In the genomic region with DNA sequence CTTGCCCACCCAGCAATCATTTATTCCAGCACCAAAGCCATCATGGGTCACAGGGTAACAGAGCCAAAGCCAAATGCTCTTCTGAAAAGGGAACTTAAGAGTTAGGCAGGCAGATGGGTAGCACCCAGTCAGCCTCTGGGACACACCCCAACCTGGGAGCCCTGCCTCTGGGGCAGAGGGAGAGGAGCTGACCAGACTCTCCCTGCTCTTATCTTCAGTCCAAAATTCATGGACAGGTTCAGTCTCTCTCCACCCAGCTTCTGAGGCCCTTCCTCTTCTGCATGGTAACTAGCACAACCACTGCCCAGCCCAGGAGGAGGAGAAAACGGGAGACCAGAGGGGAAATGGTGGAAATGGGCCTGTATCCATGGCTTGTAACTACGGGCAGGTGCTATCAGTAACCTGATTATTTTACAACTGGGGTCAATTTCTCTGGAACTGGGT, we compare ENCODE assay signal across 10 cellular contexts.
DNase-seq lines count a peak whose midpoint lies in the region; ATAC-seq and TF ChIP-seq lines count a peak whose summit lies in the region.
"Had no signal": no experiment of that assay in that cellular context is flagged by ENCODE, and none has a peak within 500 bp of the region (broad histone marks: within the 10 kb centered on the region; RNA-seq: fewer than 3 reads in every experiment).

No MANE protein-coding gene starts in this region.

- no peaks in the 10 kb centered on the region for H3K9me2 ChIP-seq in PC-3 (replicated peaks; ENCODE audit: low read length)

- POLR2A ChIA-PET in PC-3 (lab: Charles Lee; ENCODE audit: unreplicated experiment): no interaction called here

- no peak overlapping the region for H2BK12ac ChIP-seq in mesenchymal stem cell (ENCODE audit: low read length in 2 of 2)

- H3K4ac ChIP-seq in mesenchymal stem cell (ENCODE audit: low read depth in 1 of 2, low read length in 2 of 2): no peak overlapping the region

- no peak overlapping the region for H2BK120ac ChIP-seq in mesenchymal stem cell (ENCODE audit: low read depth, low read length)

- H3K36me3 Mint-ChIP-seq in activated T-helper 17 cell treated with anti-CD3 and anti-CD28 coated beads, Interleukin-2, amount 50 U/mL, for 72 hours (ENCODE audit: low read depth): no peaks in the 10 kb centered on the region
- H3K36me3 Mint-ChIP-seq: activated CD8-positive, alpha-beta memory T cell treated with anti-CD3 and anti-CD28 coated beads, Interleukin-2, amount 10 ng/mL, durations not matched to agents 7 days and 5 days; activated naive CD4-positive, alpha-beta T cell treated with anti-CD3 and anti-CD28 coated beads, Interleukin-2, amount 50 U/mL, for 72 hours had no signal

- peaks cover 78% of the 10 kb centered on the region for H3K79me2 ChIP-seq in smooth muscle cell (ENCODE audit: low read depth)
- H3K79me2 ChIP-seq in PC-3 (ENCODE audit: low read length): peaks cover 37% of the 10 kb centered on the region

- H3K9me3 ChIP-seq in mesenchymal stem cell (ENCODE audit: control insufficient read depth, low read length) (no peaks in the 10 kb centered on the region), smooth muscle cell (replicated peaks; ENCODE audit: low read depth) (no peaks in the 10 kb centered on the region), PC-3 (ENCODE audit: low read length) (no peaks in the 10 kb centered on the region)

- WGBS in mesenchymal stem cell: 56% methylated on average over 2 of the region's 2 CpGs
- 78% methylated on average over 2 of the region's 2 CpGs for WGBS in smooth muscle cell (ENCODE audit: low lambda C conversion rate)

- no peak for ATAC-seq in activated T-helper 17 cell treated with anti-CD3 and anti-CD28 coated beads, Interleukin-2, amount 50 U/mL, for 72 hours (replicated peaks)
- no peak for ATAC-seq in PC-3
- ATAC-seq: activated CD8-positive, alpha-beta memory T cell treated with anti-CD3 and anti-CD28 coated beads, Interleukin-2, amount 10 ng/mL, durations not matched to agents 7 days and 5 days; activated naive CD4-positive, alpha-beta T cell treated with anti-CD3 and anti-CD28 coated beads, Interleukin-2, amount 50 U/mL, for 72 hours had no signal

- H3K4me3 Mint-ChIP-seq in activated T-helper 17 cell treated with anti-CD3 and anti-CD28 coated beads, Interleukin-2, amount 50 U/mL, for 72 hours: no peak overlapping the region
- H3K4me3 Mint-ChIP-seq: activated CD8-positive, alpha-beta memory T cell treated with anti-CD3 and anti-CD28 coated beads, Interleukin-2, amount 10 ng/mL, durations not matched to agents 7 days and 5 days had no signal

- H3K4me2 ChIP-seq in mesenchymal stem cell (ENCODE audit: low read length, poor library complexity, severe bottlenecking) (no peak overlapping the region), smooth muscle cell (no peak overlapping the region), PC-3 (ENCODE audit: low read length) (no peak overlapping the region)

- H3K4me1 ChIP-seq in mesenchymal stem cell (ENCODE audit: control insufficient read depth, insufficient read depth, low read depth, low read length): peaks cover 56% of the 10 kb centered on the region
- H3K4me1 ChIP-seq in smooth muscle cell (ENCODE audit: low read depth): peaks cover 41% of the 10 kb centered on the region
- peaks cover 21% of the 10 kb centered on the region for H3K4me1 ChIP-seq in PC-3 (ENCODE audit: insufficient read depth, low read length)

- H3K4me3 ChIP-seq in mesenchymal stem cell (ENCODE audit: insufficient read depth in 1 of 2, low read depth in 1 of 2, low read length in 2 of 2): no peak overlapping the region
- no peak overlapping the region for H3K4me3 ChIP-seq in smooth muscle cell
- no peak overlapping the region for H3K4me3 ChIP-seq in PC-3 (ENCODE audit: low read length)

- in situ Hi-C loops in KBM-7 (cut with MboI; ENCODE audit: low pct_unique_long_range_greater_than_20kb, low sequenced_read_pairs): no loop called here

- no peaks in the 10 kb centered on the region for H3K9me3 Mint-ChIP-seq in activated T-helper 17 cell treated with anti-CD3 and anti-CD28 coated beads, Interleukin-2, amount 50 U/mL, for 72 hours
- H3K9me3 Mint-ChIP-seq: activated naive CD4-positive, alpha-beta T cell treated with anti-CD3 and anti-CD28 coated beads, Interleukin-2, amount 50 U/mL, for 72 hours had no signal

- H4K8ac ChIP-seq in mesenchymal stem cell (ENCODE audit: low read length): no peak overlapping the region

- TF ChIP-seq CTCF in smooth muscle cell (IDR thresholded peaks at IDR 0.05; ENCODE audit: borderline replicate concordance, insufficient read depth, poor library complexity, severe bottlenecking) (no peak), PC-3 (conservative IDR thresholded peaks at IDR 0.05; ENCODE audit: low read depth, low read length) (no peak)

- peak overlapping the region in 1 of 2 experiments; percentile 78 for H3K23ac ChIP-seq in mesenchymal stem cell (ENCODE audit: low read length in 2 of 2)

- peaks cover 25% of the 10 kb centered on the region for H3K4me1 Mint-ChIP-seq in activated T-helper 17 cell treated with anti-CD3 and anti-CD28 coated beads, Interleukin-2, amount 50 U/mL, for 72 hours

- H3K9ac ChIP-seq in mesenchymal stem cell (ENCODE audit: low read length): no peak overlapping the region
- H3K9ac ChIP-seq in smooth muscle cell (ENCODE audit: low read depth): no peak overlapping the region
- H3K9ac ChIP-seq in PC-3 (ENCODE audit: low read length): no peak overlapping the region

- H3F3A ChIP-seq in smooth muscle cell (ENCODE audit: low read depth) (peaks cover 28% of the 10 kb centered on the region), PC-3 (ENCODE audit: low read length, unreplicated experiment) (no peaks in the 10 kb centered on the region)

- H3K27me3 Mint-ChIP-seq in activated T-helper 17 cell treated with anti-CD3 and anti-CD28 coated beads, Interleukin-2, amount 50 U/mL, for 72 hours: no peaks in the 10 kb centered on the region
- H3K27me3 Mint-ChIP-seq: activated CD8-positive, alpha-beta memory T cell treated with anti-CD3 and anti-CD28 coated beads, Interleukin-2, amount 10 ng/mL, durations not matched to agents 7 days and 5 days had no signal

- H4K20me1 ChIP-seq in smooth muscle cell (ENCODE audit: low read depth): peaks cover 79% of the 10 kb centered on the region
- H4K20me1 ChIP-seq in PC-3 (ENCODE audit: low read length): no peaks in the 10 kb centered on the region

- intact Hi-C loops in PC-3 (cut with micrococcal nuclease): no loop called here

- H3K36me3 ChIP-seq in mesenchymal stem cell (ENCODE audit: control insufficient read depth in 1 of 2, insufficient read depth in 2 of 2, low read depth in 1 of 2, low read length in 2 of 2) (peaks cover 0 to 6% of the 10 kb centered on the region in 2 experiments), smooth muscle cell (ENCODE audit: low read depth) (no peaks in the 10 kb centered on the region), PC-3 (ENCODE audit: low read depth, low read length) (no peaks in the 10 kb centered on the region)

- peak overlapping the region; percentile 44 for H3K27ac Mint-ChIP-seq in activated T-helper 17 cell treated with anti-CD3 and anti-CD28 coated beads, Interleukin-2, amount 50 U/mL, for 72 hours
- H3K27ac Mint-ChIP-seq: activated CD8-positive, alpha-beta memory T cell treated with anti-CD3 and anti-CD28 coated beads, Interleukin-2, amount 10 ng/mL, durations not matched to agents 7 days and 5 days; activated naive CD4-positive, alpha-beta T cell treated with anti-CD3 and anti-CD28 coated beads, Interleukin-2, amount 50 U/mL, for 72 hours had no signal

- BruUV-seq in PC-3 (replicated peaks; lab: Mats Ljungman, UMichigan): no TSS peak

- no peak overlapping the region for H3K14ac ChIP-seq in mesenchymal stem cell (ENCODE audit: low read length in 2 of 2)

- H2BK5ac ChIP-seq in mesenchymal stem cell (ENCODE audit: low read depth, low read length, poor library complexity, severe bottlenecking): no peak overlapping the region

- H3K27ac ChIP-seq in mesenchymal stem cell (ENCODE audit: low read length, poor library complexity, severe bottlenecking) (no peak overlapping the region), smooth muscle cell (ENCODE audit: low read depth) (peak overlapping the region; percentile 73), PC-3 (ENCODE audit: low read length) (no peak overlapping the region)

- H3K27me3 ChIP-seq in mesenchymal stem cell (ENCODE audit: control insufficient read depth in 1 of 2, insufficient read depth in 1 of 2, low read length in 2 of 2) (no peaks in the 10 kb centered on the region), smooth muscle cell (ENCODE audit: low read depth) (no peaks in the 10 kb centered on the region), PC-3 (ENCODE audit: low read length) (no peaks in the 10 kb centered on the region)

- peak overlapping the region; percentile 56 for H2AK5ac ChIP-seq in mesenchymal stem cell (ENCODE audit: low read length, severe bottlenecking)

- peaks cover 2% of the 10 kb centered on the region for H3K79me1 ChIP-seq in mesenchymal stem cell (replicated peaks; ENCODE audit: low read length, poor library complexity, severe bottlenecking)

- no peak overlapping the region for H2AFZ ChIP-seq in mesenchymal stem cell (ENCODE audit: low read depth, low read length)
- H2AFZ ChIP-seq in smooth muscle cell (ENCODE audit: low read depth): no peak overlapping the region
- H2AFZ ChIP-seq in PC-3 (ENCODE audit: low read length): no peak overlapping the region

- H2BK15ac ChIP-seq in mesenchymal stem cell (ENCODE audit: low read depth, poor library complexity, severe bottlenecking): no peak overlapping the region

- peak overlapping the region; percentile 8 to 56 for H3K18ac ChIP-seq in mesenchymal stem cell (ENCODE audit: low read depth in 1 of 2, low read length in 2 of 2)

- H4K91ac ChIP-seq in mesenchymal stem cell (ENCODE audit: low read length): no peak overlapping the region

- CTCF ChIA-PET in PC-3 (lab: Charles Lee): no interaction called here

- peak; percentile 16 for DNase-seq in KBM-7
- no peak for DNase-seq in mesenchymal stem cell
- DNase-seq in smooth muscle cell (lab: John Stamatoyannopoulos, UW; ENCODE audit: unreplicated experiment): no peak
- no peak for DNase-seq in activated naive CD4-positive, alpha-beta T cell treated with anti-CD3 and anti-CD28 coated beads, Interleukin-2, amount 50 U/mL, for 16 hours
- DNase-seq in PC-3: no peak
- DNase-seq in NCI-H146 treated with DMSO at 0.1 percent for 48 hours (lab: John Stamatoyannopoulos, UW; ENCODE audit: unreplicated experiment): no peak
- DNase-seq: activated CD8-positive, alpha-beta memory T cell treated with anti-CD3 and anti-CD28 coated beads, Interleukin-2, amount 10 ng/mL, durations not matched to agents 7 days and 5 days; NCI-H510A had no signal
